In the genomic region with DNA sequence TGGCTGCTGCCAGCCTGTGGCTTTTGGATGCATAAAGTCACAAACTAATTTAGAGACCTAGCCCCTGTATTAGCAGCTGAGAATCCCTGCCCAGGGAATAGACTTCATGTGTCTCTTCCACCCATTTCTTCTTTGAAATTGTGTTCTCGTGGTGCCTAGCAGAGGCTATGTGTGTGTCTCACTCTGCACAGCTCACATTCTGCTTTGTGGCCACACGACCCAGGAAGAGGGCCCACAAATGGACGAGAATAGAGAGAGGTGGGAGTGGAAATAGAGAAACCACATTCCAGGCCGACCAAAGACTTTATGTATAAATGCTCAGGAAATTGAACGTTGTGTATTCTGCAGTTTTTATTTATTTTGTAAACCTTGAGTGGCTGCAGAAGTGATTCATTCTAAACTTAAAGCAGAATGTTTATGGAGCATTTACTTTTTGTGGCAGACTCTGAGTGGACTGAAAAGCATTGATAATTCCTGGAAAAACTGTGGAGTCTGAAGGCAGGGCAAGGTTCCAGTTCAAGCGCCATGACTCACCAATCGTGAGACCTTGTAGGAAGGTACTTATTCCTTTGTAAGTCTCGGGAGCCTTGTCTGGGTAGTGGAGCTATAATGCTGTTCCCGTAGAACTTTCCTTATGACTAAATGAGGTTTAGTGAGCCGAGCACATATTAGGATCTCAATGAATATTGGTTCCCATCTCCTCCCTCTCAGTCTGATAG, we compare ENCODE assay signal across 19 cellular contexts. TPM values are rescaled to one million over a fixed set of nuclear protein-coding genes. Genes with fewer than 3 reads are reported as not detected.
DNase-seq lines count a peak whose midpoint lies in the region; ATAC-seq and TF ChIP-seq lines count a peak whose summit lies in the region.
"Had no signal": no experiment of that assay in that cellular context is flagged by ENCODE, and none has a peak within 500 bp of the region (broad histone marks: within the 10 kb centered on the region; RNA-seq: fewer than 3 reads in every experiment).

No MANE protein-coding gene starts in this region.

- H3K4me1 Mint-ChIP-seq in nephron progenitor cell = peaks cover 61% of the 10 kb centered on the region
- H3K4me1 Mint-ChIP-seq in GM23338 = peaks cover 7% of the 10 kb centered on the region
- no peaks in the 10 kb centered on the region for H3K4me1 Mint-ChIP-seq in T-cell
- peaks cover 9% of the 10 kb centered on the region for H3K4me1 Mint-ChIP-seq in activated CD8-positive, alpha-beta T cell treated with anti-CD3 and anti-CD28 coated beads, Interleukin-2, amount 10 ng/mL, durations not matched to agents 7 days and 5 days (ENCODE audit: low read depth)

- H3K27me3 Mint-ChIP-seq in nephron progenitor cell (ENCODE audit: low read depth, poor library complexity) (peaks cover 10% of the 10 kb centered on the region), GM23338 (ENCODE audit: insufficient read depth, low read depth, poor library complexity) (no peaks in the 10 kb centered on the region), T-cell (peaks cover 5 to 8% of the 10 kb centered on the region in 2 donors)
- H3K27me3 Mint-ChIP-seq in activated CD8-positive, alpha-beta T cell treated with anti-CD3 and anti-CD28 coated beads, Interleukin-2, amount 10 ng/mL, durations not matched to agents 7 days and 5 days (ENCODE audit: low read depth) = peaks cover 16% of the 10 kb centered on the region

- H3K36me3 Mint-ChIP-seq in nephron progenitor cell (ENCODE audit: low read depth) = no peaks in the 10 kb centered on the region
- no peaks in the 10 kb centered on the region for H3K36me3 Mint-ChIP-seq in GM23338 (ENCODE audit: low read depth)
- no peaks in the 10 kb centered on the region for H3K36me3 Mint-ChIP-seq in T-cell
- H3K36me3 Mint-ChIP-seq in activated CD8-positive, alpha-beta T cell treated with anti-CD3 and anti-CD28 coated beads, Interleukin-2, amount 10 ng/mL, durations not matched to agents 7 days and 5 days (ENCODE audit: low read depth) = no peaks in the 10 kb centered on the region
- H3K36me3 Mint-ChIP-seq: activated naive CD8-positive, alpha-beta T cell treated with anti-CD3 and anti-CD28 coated beads for 36 hours had no signal

- peak overlapping the region; percentile 22 for H3K27ac Mint-ChIP-seq in nephron progenitor cell
- no peak overlapping the region for H3K27ac Mint-ChIP-seq in GM23338
- H3K27ac Mint-ChIP-seq in T-cell = no peak overlapping the region
- no peak overlapping the region for H3K27ac Mint-ChIP-seq in activated CD8-positive, alpha-beta T cell treated with anti-CD3 and anti-CD28 coated beads, Interleukin-2, amount 10 ng/mL, durations not matched to agents 7 days and 5 days
- H3K27ac Mint-ChIP-seq: activated naive CD8-positive, alpha-beta T cell treated with anti-CD3 and anti-CD28 coated beads for 36 hours had no signal

- DNase-seq in HCEC 1CT (peak; percentile 14), RPMI7951 (ENCODE audit: low read depth) (peak; percentile 58), nephron progenitor cell (no peak), GM23338 (ENCODE audit: low spot score) (no peak), T-cell (no peak), NCI-H2029 (lab: John Stamatoyannopoulos, UW) (no peak)
- DNase-seq in activated CD8-positive, alpha-beta T cell treated with anti-CD3 and anti-CD28 coated beads, Interleukin-2, amount 10 ng/mL, durations not matched to agents 7 days and 5 days = no peak
- DNase-seq: activated CD4-positive, alpha-beta T cell treated with anti-CD3 and anti-CD28 coated beads, Interleukin-2, amount 50 U/mL, for 4 hours; activated naive CD8-positive, alpha-beta T cell treated with anti-CD3 and anti-CD28 coated beads for 36 hours; activated T-cell treated with anti-CD3 and anti-CD28 coated beads, Interleukin-2, amount 50 U/mL, for 4 hours; BE2C; DMS 273 treated with DMSO at 0.1 percent for 48 hours; NCI-H187 treated with DMSO at 0.1 percent for 48 hours; NCI-H510A; OCI-M1; retina; stimulated activated CD4-positive, alpha-beta T cell treated with anti-CD3 and anti-CD28 coated beads, Interleukin-1b, Interleukin-23, amount 100 ng/mL, for 48 hours had no signal

- no peak overlapping the region for H3K27ac ChIP-seq in GM23338 (ENCODE audit: low read depth)
- H3K27ac ChIP-seq: esophagus muscularis mucosa had no signal

- peaks cover 5% of the 10 kb centered on the region; the same call in 1 of the 2 replicates for H3K9me2 ChIP-seq in GM23338 (ENCODE audit: insufficient read depth)

- peaks cover 5% of the 10 kb centered on the region; the same call in 1 of the 2 replicates for H3K4me1 ChIP-seq in GM23338 (ENCODE audit: insufficient read depth)
- H3K4me1 ChIP-seq: BE2C, esophagus muscularis mucosa had no signal

- H3K9me3 Mint-ChIP-seq in nephron progenitor cell = no peaks in the 10 kb centered on the region
- H3K9me3 Mint-ChIP-seq in GM23338 = no peaks in the 10 kb centered on the region; the same call in 2 of the 3 replicates
- no peaks in the 10 kb centered on the region for H3K9me3 Mint-ChIP-seq in T-cell
- no peaks in the 10 kb centered on the region for H3K9me3 Mint-ChIP-seq in activated CD8-positive, alpha-beta T cell treated with anti-CD3 and anti-CD28 coated beads, Interleukin-2, amount 10 ng/mL, durations not matched to agents 7 days and 5 days (ENCODE audit: insufficient read depth)
- H3K9me3 Mint-ChIP-seq: activated naive CD8-positive, alpha-beta T cell treated with anti-CD3 and anti-CD28 coated beads for 36 hours; activated T-cell treated with anti-CD3 and anti-CD28 coated beads, Interleukin-2, amount 50 U/mL, for 4 hours had no signal

- no peak overlapping the region for H2AFZ ChIP-seq in GM23338

- no peaks in the 10 kb centered on the region; the same call in 1 of the 2 replicates for H3K79me2 ChIP-seq in GM23338 (replicated peaks; ENCODE audit: insufficient read depth)

- H3K4me2 ChIP-seq in GM23338 = no peak overlapping the region

- no peak overlapping the region for H3K4me3 ChIP-seq in GM23338
- H3K4me3 ChIP-seq: esophagus muscularis mucosa had no signal

- TF ChIP-seq CTCF in nephron progenitor cell (IDR thresholded peaks at IDR 0.05) (no peak), GM23338 (conservative IDR thresholded peaks at IDR 0.05; ENCODE audit: low read depth in 2 of 2) (no peak)

- H3F3A ChIP-seq in GM23338 (replicated peaks; ENCODE audit: low read depth) = no peaks in the 10 kb centered on the region

- CTCF ChIA-PET in T-cell (lab: Charles Lee) = no interaction called here
- CTCF ChIA-PET in activated CD8-positive, alpha-beta T cell treated with anti-CD3 and anti-CD28 coated beads, Interleukin-2, amount 10 ng/mL, durations not matched to agents 7 days and 5 days (lab: Charles Lee) = interaction anchor here (1.4 kb wide), 1 partner anchor 14 kb away, joined by 4 read pairs; no protein-coding TSS in a partner anchor

- POLR2A ChIA-PET in T-cell (lab: Charles Lee) = no interaction called here
- POLR2A ChIA-PET in activated CD8-positive, alpha-beta T cell treated with anti-CD3 and anti-CD28 coated beads, Interleukin-2, amount 10 ng/mL, durations not matched to agents 7 days and 5 days (lab: Charles Lee) = no interaction called here

- no peak overlapping the region for H3K4me3 Mint-ChIP-seq in nephron progenitor cell
- no peak overlapping the region for H3K4me3 Mint-ChIP-seq in GM23338
- no peak overlapping the region for H3K4me3 Mint-ChIP-seq in T-cell
- H3K4me3 Mint-ChIP-seq in activated CD8-positive, alpha-beta T cell treated with anti-CD3 and anti-CD28 coated beads, Interleukin-2, amount 10 ng/mL, durations not matched to agents 7 days and 5 days = no peak overlapping the region
- H3K4me3 Mint-ChIP-seq: activated naive CD8-positive, alpha-beta T cell treated with anti-CD3 and anti-CD28 coated beads for 36 hours; activated T-cell treated with anti-CD3 and anti-CD28 coated beads, Interleukin-2, amount 50 U/mL, for 4 hours had no signal

- H3K27me3 ChIP-seq in GM23338 (ENCODE audit: insufficient read depth) = no peaks in the 10 kb centered on the region
- H3K27me3 ChIP-seq: BE2C had no signal

- H3K36me3 ChIP-seq in GM23338 (ENCODE audit: insufficient read depth) = no peaks in the 10 kb centered on the region
- H3K36me3 ChIP-seq: BE2C, esophagus muscularis mucosa had no signal

- peak; percentile 32 for ATAC-seq in esophagus mucosa
- no peak for ATAC-seq in GM23338
- ATAC-seq in T-cell (replicated peaks in 1 of 4) = no peak
- no peak for ATAC-seq in activated CD8-positive, alpha-beta T cell treated with anti-CD3 and anti-CD28 coated beads, Interleukin-2, amount 10 ng/mL, durations not matched to agents 7 days and 5 days
- ATAC-seq: activated T-cell treated with anti-CD3 and anti-CD28 coated beads, Interleukin-2, amount 50 U/mL, for 4 hours had no signal

- H4K20me1 ChIP-seq in GM23338 (replicated peaks; ENCODE audit: insufficient read depth) = peaks cover 4% of the 10 kb centered on the region; the same call in 1 of the 2 replicates

TF ChIP-seq in GM23338, 12 proteins besides CTCF, POLR2A, EP300 and RAD21:
- TF ChIP-seq NANOG (IDR thresholded peaks at IDR 0.05; ENCODE audit: borderline replicate concordance) (no peak), STAT1 (IDR thresholded peaks at IDR 0.05; ENCODE audit: unreplicated experiment) (no peak), ZNF331 (CRISPR knock-in tag; IDR thresholded peaks at IDR 0.05; ENCODE audit: low read depth) (no peak), POLR2AphosphoS5 (IDR thresholded peaks at IDR 0.05; ENCODE audit: low read depth) (no peak), EZH2 (IDR thresholded peaks at IDR 0.05; ENCODE audit: low read depth, unreplicated experiment) (no peak)

RNA-seq across cellular contexts. Expression of gene B4GALNT3, which starts 9.1 kb away (rescaled TPM):
- 0.10 and 0.60 TPM in 2 replicates for total RNA-seq in RPMI7951 (2014; rRNA removed; shearing (Covaris generic))
- total RNA-seq in esophagus mucosa (25.9 TPM), T-cell (1 to 10 TPM in 4 of 5 donors, under 1 TPM in 1; 0.70 to 3.8 (median 2.0) TPM)
- 15.8 and 31.3 TPM in 2 replicates for total RNA-seq in GM23338 (2014; rRNA removed; shearing (Covaris generic))
- polyA plus RNA-seq in GM23338 (2016; fragmentation: Nextera tagmentation; extraction: Ambion mirVana) = 2.8 and 3.1 TPM in 2 replicates
- 10 to 100 TPM; 10.9 to 11.1 TPM for total RNA-seq in activated CD8-positive, alpha-beta T cell treated with anti-CD3 and anti-CD28 coated beads, Interleukin-2, amount 10 ng/mL, durations not matched to agents 7 days and 5 days

Comparison
In these comparisons a context has a peak if more than half of its experiments do, and no peak if none do; other contexts are left out.
1. DNase-seq: peak in HCEC 1CT (single experiment) and RPMI7951 (single experiment); none in nephron progenitor cell (single experiment), GM23338 (single experiment), T-cell (0 of 34), activated CD8-positive, alpha-beta T cell treated with anti-CD3 and anti-CD28 coated beads, Interleukin-2, amount 10 ng/mL, durations not matched to agents 7 days and 5 days (single experiment) and NCI-H2029 (single experiment).